Comparison of ENCODE assay signal across 25 cellular contexts in genomic region chr16:90042946-90043514, GRCh38. TPM values are rescaled to one million over a fixed set of nuclear protein-coding genes. Genes with fewer than 3 reads are reported as not detected.
"Had no signal": no experiment of that assay in that cellular context is flagged by ENCODE, and none has a peak within 500 bp of the region (broad histone marks: within the 10 kb centered on the region; RNA-seq: fewer than 3 reads in every experiment).

No MANE protein-coding gene starts in this region.

- H3K4me3 Mint-ChIP-seq: endodermal cell; stimulated activated naive B cell treated with anti-CD40 and anti-IgM and Interleukin-4, amounts not matched to agents 10 μg/mL and 1 μg/mL and 100 μg/mL, for 72 hours; stimulated activated naive CD8-positive, alpha-beta T cell treated with anti-CD3 and anti-CD28 coated beads, Interleukin-15, amount 100 ng/mL, for 72 hours had no signal

- ATAC-seq: heart right ventricle; left lobe of liver; naive thymus-derived CD8-positive, alpha-beta T cell; stimulated activated naive B cell treated with anti-CD40 and anti-IgM and Interleukin-4, amounts not matched to agents 10 μg/mL and 1 μg/mL and 100 μg/mL, for 72 hours; stimulated activated naive CD8-positive, alpha-beta T cell treated with anti-CD3 and anti-CD28 coated beads, Interleukin-15, amount 100 ng/mL, for 72 hours had no signal

- H3K27me3 ChIP-seq: right atrium auricular region had no signal

- H3K9me3 ChIP-seq: heart right ventricle, mucosa of descending colon, right atrium auricular region, sigmoid colon had no signal

- H3K4me1 Mint-ChIP-seq: endodermal cell had no signal

- H3K27ac ChIP-seq: coronary artery, heart right ventricle, right atrium auricular region, sigmoid colon had no signal

- H3K27ac Mint-ChIP-seq: endodermal cell; naive thymus-derived CD8-positive, alpha-beta T cell; stimulated activated naive B cell treated with anti-CD40 and anti-IgM and Interleukin-4, amounts not matched to agents 10 μg/mL and 1 μg/mL and 100 μg/mL, for 72 hours; stimulated activated naive CD8-positive, alpha-beta T cell treated with anti-CD3 and anti-CD28 coated beads, Interleukin-15, amount 100 ng/mL, for 72 hours had no signal

- H3K9me3 Mint-ChIP-seq: endodermal cell; naive thymus-derived CD8-positive, alpha-beta T cell; stimulated activated naive B cell treated with anti-CD40 and anti-IgM and Interleukin-4, amounts not matched to agents 10 μg/mL and 1 μg/mL and 100 μg/mL, for 72 hours; stimulated activated naive CD8-positive, alpha-beta T cell treated with anti-CD3 and anti-CD28 coated beads, Interleukin-15, amount 100 ng/mL, for 72 hours had no signal

- DNase-seq: effector CD4-positive, alpha-beta T cell; endodermal cell; erythroblast; heart right ventricle; islet precursor cell; mucosa of descending colon; naive thymus-derived CD8-positive, alpha-beta T cell; sigmoid colon; stimulated activated CD4-positive, alpha-beta T cell treated with anti-CD3 and anti-CD28 coated beads, Interleukin-2, amount 100 ng/mL, for 24 hours; stimulated activated CD4-positive, alpha-beta T cell treated with anti-CD3 and anti-CD28 coated beads, Interleukin-4, amount 100 ng/mL, for 4 hours; stimulated activated naive B cell treated with anti-CD40 and anti-IgM and Interleukin-4, amounts not matched to agents 10 μg/mL and 1 μg/mL and 100 μg/mL, for 72 hours; stimulated activated naive CD8-positive, alpha-beta T cell treated with anti-CD3 and anti-CD28 coated beads, Interleukin-15, amount 100 ng/mL, for 72 hours; trophoblast cell had no signal

- H3K4me3 ChIP-seq: coronary artery, heart right ventricle, mucosa of descending colon, right atrium auricular region, sigmoid colon, skin epidermis had no signal

RNA-seq across cellular contexts. Expression of gene PRDM7, which starts 34.1 kb away (rescaled TPM):
- total RNA-seq: dermis microvascular lymphatic vessel endothelial cell; endodermal cell; endothelial cell of umbilical vein; fibroblast of lung; frontal cortex; glomerular endothelial cell; heart right ventricle; left lobe of liver; lower leg skin; mucosa of descending colon; naive thymus-derived CD8-positive, alpha-beta T cell; osteocyte; right atrium auricular region; sigmoid colon; subcutaneous adipose tissue had no signal
